In the genomic region with DNA sequence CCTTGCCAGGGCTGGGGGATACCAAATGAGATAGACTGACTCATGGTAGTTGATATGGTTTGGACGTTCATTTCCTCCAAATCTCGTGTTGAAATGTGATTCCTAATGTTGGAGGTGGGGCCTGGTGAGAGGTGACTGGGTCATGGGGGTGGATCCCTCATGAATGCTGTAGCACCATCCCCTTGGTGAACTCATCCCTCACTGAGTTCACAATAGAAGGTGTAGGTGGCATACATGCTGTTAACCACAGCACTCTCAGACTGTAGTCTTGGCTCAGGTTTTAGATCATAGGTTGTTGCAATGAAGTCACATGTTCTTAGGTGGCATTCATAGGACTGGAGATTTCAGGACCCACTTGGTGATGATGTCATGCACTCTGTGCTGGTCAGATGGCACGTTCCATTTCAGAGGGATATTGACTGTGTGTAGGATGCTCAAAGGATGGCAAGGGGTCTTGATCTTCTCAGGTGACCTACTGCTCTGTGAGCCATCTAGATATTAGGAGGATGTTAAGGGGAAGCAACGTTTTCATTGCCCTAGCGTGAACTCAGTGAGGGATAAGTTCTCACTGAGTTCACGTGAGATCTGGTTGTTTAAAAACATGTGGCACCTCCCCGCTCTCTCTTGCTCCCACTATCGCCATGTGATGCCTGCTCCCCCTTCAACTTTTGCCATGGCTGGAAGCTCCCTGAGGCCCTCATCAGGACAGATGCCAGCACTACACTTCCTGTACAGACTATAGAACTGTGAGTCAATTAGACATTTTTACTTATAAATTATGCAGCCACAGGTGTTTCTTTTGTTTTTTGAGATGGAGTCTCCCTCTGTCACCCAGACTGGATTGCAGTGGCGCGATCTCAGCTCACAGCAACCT, we compare ENCODE assay signal across 1 cellular context.
TF ChIP-seq lines count a peak whose summit lies in the region.

No MANE protein-coding gene starts in this region.

TF ChIP-seq in GM23338, 12 proteins besides CTCF, POLR2A, EP300 and RAD21 (continued from another document):
- TF ChIP-seq, protein P1, sequence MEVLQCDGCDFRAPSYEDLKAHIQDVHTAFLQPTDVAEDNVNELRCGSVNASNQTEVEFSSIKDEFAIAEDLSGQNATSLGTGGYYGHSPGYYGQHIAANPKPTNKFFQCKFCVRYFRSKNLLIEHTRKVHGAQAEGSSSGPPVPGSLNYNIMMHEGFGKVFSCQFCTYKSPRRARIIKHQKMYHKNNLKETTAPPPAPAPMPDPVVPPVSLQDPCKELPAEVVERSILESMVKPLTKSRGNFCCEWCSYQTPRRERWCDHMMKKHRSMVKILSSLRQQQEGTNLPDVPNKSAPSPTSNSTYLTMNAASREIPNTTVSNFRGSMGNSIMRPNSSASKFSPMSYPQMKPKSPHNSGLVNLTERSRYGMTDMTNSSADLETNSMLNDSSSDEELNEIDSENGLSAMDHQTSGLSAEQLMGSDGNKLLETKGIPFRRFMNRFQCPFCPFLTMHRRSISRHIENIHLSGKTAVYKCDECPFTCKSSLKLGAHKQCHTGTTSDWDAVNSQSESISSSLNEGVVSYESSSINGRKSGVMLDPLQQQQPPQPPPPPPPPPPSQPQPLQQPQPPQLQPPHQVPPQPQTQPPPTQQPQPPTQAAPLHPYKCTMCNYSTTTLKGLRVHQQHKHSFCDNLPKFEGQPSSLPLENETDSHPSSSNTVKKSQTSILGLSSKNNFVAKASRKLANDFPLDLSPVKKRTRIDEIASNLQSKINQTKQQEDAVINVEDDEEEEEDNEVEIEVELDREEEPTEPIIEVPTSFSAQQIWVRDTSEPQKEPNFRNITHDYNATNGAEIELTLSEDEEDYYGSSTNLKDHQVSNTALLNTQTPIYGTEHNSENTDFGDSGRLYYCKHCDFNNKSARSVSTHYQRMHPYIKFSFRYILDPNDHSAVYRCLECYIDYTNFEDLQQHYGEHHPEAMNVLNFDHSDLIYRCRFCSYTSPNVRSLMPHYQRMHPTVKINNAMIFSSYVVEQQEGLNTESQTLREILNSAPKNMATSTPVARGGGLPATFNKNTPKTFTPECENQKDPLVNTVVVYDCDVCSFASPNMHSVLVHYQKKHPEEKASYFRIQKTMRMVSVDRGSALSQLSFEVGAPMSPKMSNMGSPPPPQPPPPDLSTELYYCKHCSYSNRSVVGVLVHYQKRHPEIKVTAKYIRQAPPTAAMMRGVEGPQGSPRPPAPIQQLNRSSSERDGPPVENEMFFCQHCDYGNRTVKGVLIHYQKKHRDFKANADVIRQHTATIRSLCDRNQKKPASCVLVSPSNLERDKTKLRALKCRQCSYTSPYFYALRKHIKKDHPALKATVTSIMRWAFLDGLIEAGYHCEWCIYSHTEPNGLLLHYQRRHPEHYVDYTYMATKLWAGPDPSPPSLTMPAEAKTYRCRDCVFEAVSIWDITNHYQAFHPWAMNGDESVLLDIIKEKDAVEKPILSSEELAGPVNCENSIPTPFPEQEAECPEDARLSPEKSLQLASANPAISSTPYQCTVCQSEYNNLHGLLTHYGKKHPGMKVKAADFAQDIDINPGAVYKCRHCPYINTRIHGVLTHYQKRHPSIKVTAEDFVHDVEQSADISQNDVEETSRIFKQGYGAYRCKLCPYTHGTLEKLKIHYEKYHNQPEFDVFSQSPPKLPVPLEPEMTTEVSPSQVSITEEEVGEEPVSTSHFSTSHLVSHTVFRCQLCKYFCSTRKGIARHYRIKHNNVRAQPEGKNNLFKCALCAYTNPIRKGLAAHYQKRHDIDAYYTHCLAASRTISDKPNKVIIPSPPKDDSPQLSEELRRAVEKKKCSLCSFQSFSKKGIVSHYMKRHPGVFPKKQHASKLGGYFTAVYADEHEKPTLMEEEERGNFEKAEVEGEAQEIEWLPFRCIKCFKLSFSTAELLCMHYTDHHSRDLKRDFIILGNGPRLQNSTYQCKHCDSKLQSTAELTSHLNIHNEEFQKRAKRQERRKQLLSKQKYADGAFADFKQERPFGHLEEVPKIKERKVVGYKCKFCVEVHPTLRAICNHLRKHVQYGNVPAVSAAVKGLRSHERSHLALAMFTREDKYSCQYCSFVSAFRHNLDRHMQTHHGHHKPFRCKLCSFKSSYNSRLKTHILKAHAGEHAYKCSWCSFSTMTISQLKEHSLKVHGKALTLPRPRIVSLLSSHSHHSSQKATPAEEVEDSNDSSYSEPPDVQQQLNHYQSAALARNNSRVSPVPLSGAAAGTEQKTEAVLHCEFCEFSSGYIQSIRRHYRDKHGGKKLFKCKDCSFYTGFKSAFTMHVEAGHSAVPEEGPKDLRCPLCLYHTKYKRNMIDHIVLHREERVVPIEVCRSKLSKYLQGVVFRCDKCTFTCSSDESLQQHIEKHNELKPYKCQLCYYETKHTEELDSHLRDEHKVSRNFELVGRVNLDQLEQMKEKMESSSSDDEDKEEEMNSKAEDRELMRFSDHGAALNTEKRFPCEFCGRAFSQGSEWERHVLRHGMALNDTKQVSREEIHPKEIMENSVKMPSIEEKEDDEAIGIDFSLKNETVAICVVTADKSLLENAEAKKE (CRISPR knock-in tag; IDR thresholded peaks at IDR 0.05): no peak
- no peak for TF ChIP-seq JUNB (IDR thresholded peaks at IDR 0.05; ENCODE audit: unreplicated experiment)
- TF ChIP-seq POLR2AphosphoS5 (IDR thresholded peaks at IDR 0.05; ENCODE audit: low read depth): no peak
